8 cellular contexts compared by ENCODE assay signal in the genomic region with DNA sequence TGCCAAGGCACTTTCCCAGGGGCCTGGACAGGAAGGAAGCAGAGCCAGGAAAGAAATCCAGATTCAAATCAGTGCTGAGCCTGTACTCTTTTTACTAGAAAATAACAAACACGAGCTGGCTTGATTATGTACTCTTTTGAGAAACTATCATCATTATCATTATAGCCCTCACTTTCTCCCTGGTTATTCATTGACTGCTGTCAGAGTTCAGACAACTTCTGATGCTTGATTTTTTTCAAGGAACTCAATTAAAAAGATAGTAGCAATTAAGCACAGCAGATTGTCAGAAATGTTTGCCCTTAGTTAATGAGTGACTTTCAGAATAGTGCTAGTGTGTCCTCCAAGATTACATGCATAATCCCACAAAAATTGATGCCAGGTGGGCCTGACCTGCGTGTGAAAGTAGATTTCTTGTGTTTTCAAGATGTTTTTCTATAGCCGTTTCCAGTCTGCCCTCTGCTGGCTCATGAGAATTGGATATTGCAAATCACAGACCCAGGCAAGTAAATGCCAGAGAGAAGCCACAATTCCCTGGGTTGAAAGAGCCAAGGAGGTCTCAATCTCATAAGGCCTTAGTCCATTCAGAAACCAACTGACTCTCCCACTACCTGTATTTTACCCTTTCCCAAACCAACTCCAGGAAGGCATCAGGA. TPM values are rescaled to one million over a fixed set of nuclear protein-coding genes. Genes with fewer than 3 reads are reported as not detected.
DNase-seq lines count a peak whose midpoint lies in the region; ATAC-seq and TF ChIP-seq lines count a peak whose summit lies in the region.

No MANE protein-coding gene starts in this region.

- no peaks in the 10 kb centered on the region for H3K36me3 Mint-ChIP-seq in HFFc6 (ENCODE audit: low read depth)
- H3K36me3 Mint-ChIP-seq in activated T-helper 1 cell treated with anti-CD3 and anti-CD28 coated beads, Interleukin-12 subunit alpha, Interleukin-12 subunit beta, Interleukin-2, Interleukin-4 antibody, amounts not matched to agents 30 ng/mL and 10 ng/mL and 1 ng/mL, durations not matched to agents 14 hours and 24 hours and 36 hours (ENCODE audit: low read depth) = no peaks in the 10 kb centered on the region

- peaks cover 0 to 10% (median 5%) of the 10 kb centered on the region in 4 donors for H3K4me1 ChIP-seq in right lobe of liver
- no peaks in the 10 kb centered on the region for H3K4me1 ChIP-seq in vagina

- no peaks in the 10 kb centered on the region for H3K27me3 Mint-ChIP-seq in HFFc6 (ENCODE audit: insufficient read depth)
- H3K27me3 Mint-ChIP-seq in activated T-helper 1 cell treated with anti-CD3 and anti-CD28 coated beads, Interleukin-12 subunit alpha, Interleukin-12 subunit beta, Interleukin-2, Interleukin-4 antibody, amounts not matched to agents 30 ng/mL and 10 ng/mL and 1 ng/mL, durations not matched to agents 14 hours and 24 hours and 36 hours (ENCODE audit: insufficient read depth) = peaks cover 2% of the 10 kb centered on the region

- TF ChIP-seq CTCF in HFFc6 (IDR thresholded peaks at IDR 0.05) (peak; percentile 54; the same call in 1 of the 2 replicates), right lobe of liver (IDR thresholded peaks at IDR 0.05) (peak in 3 of 4 donors; percentile 33 to 56 (median 46)), vagina (IDR thresholded peaks at IDR 0.05) (no peak)

- 2% methylated on average over 3 of the region's 3 CpGs for WGBS in right lobe of liver (ENCODE audit: insufficient coverage, low coverage, low lambda C conversion rate, missing lambda C conversion rate)

- H3K36me3 ChIP-seq in right lobe of liver = no peaks in the 10 kb centered on the region
- no peaks in the 10 kb centered on the region for H3K36me3 ChIP-seq in vagina

- no peaks in the 10 kb centered on the region for H3K9me3 Mint-ChIP-seq in HFFc6
- H3K9me3 Mint-ChIP-seq in activated T-helper 1 cell treated with anti-CD3 and anti-CD28 coated beads, Interleukin-12 subunit alpha, Interleukin-12 subunit beta, Interleukin-2, Interleukin-4 antibody, amounts not matched to agents 30 ng/mL and 10 ng/mL and 1 ng/mL, durations not matched to agents 14 hours and 24 hours and 36 hours = no peaks in the 10 kb centered on the region

- no peak overlapping the region for H3K4me3 ChIP-seq in right lobe of liver
- no peak overlapping the region for H3K4me3 ChIP-seq in vagina

- intact Hi-C loops in right lobe of liver (cut with DNase I) (no loop called here), vagina (cut with DNase I) (no loop called here)
- intact Hi-C loops in activated T-helper 1 cell treated with anti-CD3 and anti-CD28 coated beads, Interleukin-12 subunit alpha, Interleukin-12 subunit beta, Interleukin-2, Interleukin-4 antibody, amounts not matched to agents 30 ng/mL and 10 ng/mL and 1 ng/mL, durations not matched to agents 14 hours and 24 hours and 36 hours (cut with micrococcal nuclease) = no loop called here

- DNase-seq in EL = peak; percentile 6
- no peak for DNase-seq in HFFc6
- peak; percentile 52 for DNase-seq in SK-N-DZ (ENCODE audit: low spot score)
- DNase-seq in right lobe of liver = no peak
- DNase-seq in vagina (ENCODE audit: extremely low spot score in 2 of 2) = no peak
- DNase-seq in NK-92 treated with Interleukin-12 subunit alpha and Interleukin-12 subunit beta, amount 100 ng/mL, for 24 hours (lab: John Stamatoyannopoulos, UW) = no peak
- no peak for DNase-seq in NK-92 (lab: John Stamatoyannopoulos, UW; ENCODE audit: unreplicated experiment)
- DNase-seq in activated T-helper 1 cell treated with anti-CD3 and anti-CD28 coated beads, Interleukin-12 subunit alpha, Interleukin-12 subunit beta, Interleukin-2, Interleukin-4 antibody, amounts not matched to agents 30 ng/mL and 10 ng/mL and 1 ng/mL, durations not matched to agents 14 hours and 24 hours and 36 hours (ENCODE audit: low spot score) = no peak

- H3K27ac Mint-ChIP-seq in HFFc6 = no peak overlapping the region
- H3K27ac Mint-ChIP-seq in activated T-helper 1 cell treated with anti-CD3 and anti-CD28 coated beads, Interleukin-12 subunit alpha, Interleukin-12 subunit beta, Interleukin-2, Interleukin-4 antibody, amounts not matched to agents 30 ng/mL and 10 ng/mL and 1 ng/mL, durations not matched to agents 14 hours and 24 hours and 36 hours = no peak overlapping the region

- H3K4me1 Mint-ChIP-seq in HFFc6 (ENCODE audit: low read depth) = no peaks in the 10 kb centered on the region
- H3K4me1 Mint-ChIP-seq in activated T-helper 1 cell treated with anti-CD3 and anti-CD28 coated beads, Interleukin-12 subunit alpha, Interleukin-12 subunit beta, Interleukin-2, Interleukin-4 antibody, amounts not matched to agents 30 ng/mL and 10 ng/mL and 1 ng/mL, durations not matched to agents 14 hours and 24 hours and 36 hours (ENCODE audit: low read depth) = no peaks in the 10 kb centered on the region

- ATAC-seq in right lobe of liver = peak; percentile 51 to 76 (median 70)

- H3K4me3 Mint-ChIP-seq in HFFc6 = no peak overlapping the region
- no peak overlapping the region for H3K4me3 Mint-ChIP-seq in activated T-helper 1 cell treated with anti-CD3 and anti-CD28 coated beads, Interleukin-12 subunit alpha, Interleukin-12 subunit beta, Interleukin-2, Interleukin-4 antibody, amounts not matched to agents 30 ng/mL and 10 ng/mL and 1 ng/mL, durations not matched to agents 14 hours and 24 hours and 36 hours

- no peak for TF ChIP-seq POLR2A in right lobe of liver (IDR thresholded peaks at IDR 0.05)
- TF ChIP-seq POLR2A in vagina (IDR thresholded peaks at IDR 0.05) = no peak

- H3K27me3 ChIP-seq in right lobe of liver (no peaks in the 10 kb centered on the region), vagina (no peaks in the 10 kb centered on the region)

- no peaks in the 10 kb centered on the region for H3K9me3 ChIP-seq in right lobe of liver
- H3K9me3 ChIP-seq in vagina = no peaks in the 10 kb centered on the region

- H3K27ac ChIP-seq in right lobe of liver (no peak overlapping the region), vagina (no peak overlapping the region)

RNA-seq across cellular contexts. Expression of gene PNPLA4, which starts 14.3 kb away (rescaled TPM):
- 1 to 10 TPM; 3.4 to 8.3 (median 4.4) TPM for total RNA-seq in HFFc6 (2021; fragmentation: NEBNext Ultra II Directional; extraction: Animal tissue kit (Norgen Biotek cat#: 25700))
- not detected in 2 replicates for polyA plus RNA-seq in SK-N-DZ (2014; cell fraction: cytosol; rRNA removed)
- not detected in 2 replicates for polyA plus RNA-seq in SK-N-DZ (2014; cell fraction: nucleus; rRNA removed)
- total RNA-seq in right lobe of liver (10 to 100 TPM; 14.4 to 48.7 (median 26.2) TPM), vagina (8.6 TPM)
- 5.2 and 7.1 TPM in 2 replicates for total RNA-seq in activated T-helper 1 cell treated with anti-CD3 and anti-CD28 coated beads, Interleukin-12 subunit alpha, Interleukin-12 subunit beta, Interleukin-2, Interleukin-4 antibody, amounts not matched to agents 30 ng/mL and 10 ng/mL and 1 ng/mL, durations not matched to agents 14 hours and 24 hours and 36 hours

Comparison
In these comparisons a context has a peak if more than half of its experiments do, and no peak if none do; other contexts are left out.
1. DNase-seq: peak in EL (single experiment) and SK-N-DZ (single experiment); none in HFFc6 (single experiment), right lobe of liver (0 of 3), vagina (0 of 2), NK-92 treated with Interleukin-12 subunit alpha and Interleukin-12 subunit beta, amount 100 ng/mL, for 24 hours (single experiment), NK-92 (single experiment) and activated T-helper 1 cell treated with anti-CD3 and anti-CD28 coated beads, Interleukin-12 subunit alpha, Interleukin-12 subunit beta, Interleukin-2, Interleukin-4 antibody, amounts not matched to agents 30 ng/mL and 10 ng/mL and 1 ng/mL, durations not matched to agents 14 hours and 24 hours and 36 hours (single experiment).
2. CTCF ChIP-seq: peak in HFFc6 (single experiment) and right lobe of liver (3 of 4); none in vagina (0 of 3).